Comparison of ENCODE assay signal across 8 cellular contexts in genomic region chr10:97737770-97738265, GRCh38. TPM values are rescaled to one million over a fixed set of nuclear protein-coding genes. Genes with fewer than 3 reads are reported as not detected.
A peak's percentile ranks its signal among the peaks of the same experiment; 100 is the strongest.
DNase-seq lines count a peak whose midpoint lies in the region; ATAC-seq and TF ChIP-seq lines count a peak whose summit lies in the region.

No MANE protein-coding gene starts in this region.

- peak overlapping the region; percentile 91 for H3K27ac ChIP-seq in muscle layer of duodenum (ENCODE audit: low read length)

- peaks cover 15% of the 10 kb centered on the region for H3K27me3 Mint-ChIP-seq in brain

- peak; percentile 16 for ATAC-seq in GM19023 (IDR thresholded peaks at IDR 0.05; ENCODE audit: unreplicated experiment)
- peak; percentile 11 for ATAC-seq in HG03175 (IDR thresholded peaks at IDR 0.05; ENCODE audit: unreplicated experiment)

- no peak for TF ChIP-seq CTCF in brain (conservative IDR thresholded peaks at IDR 0.05)

- H3K27me3 ChIP-seq in muscle layer of duodenum (ENCODE audit: low read depth, low read length), result no peaks in the 10 kb centered on the region

- H3K9me3 Mint-ChIP-seq in brain, result peaks cover 0 to 8% (median 2%) of the 10 kb centered on the region in 5 experiments

- peaks cover 5 to 16% of the 10 kb centered on the region in 2 donors for H3K4me1 ChIP-seq in muscle layer of duodenum (ENCODE audit: control insufficient read depth in 1 of 2, insufficient read depth in 2 of 2, low read length in 2 of 2)

- peaks cover 48% of the 10 kb centered on the region for H3K4me1 Mint-ChIP-seq in brain

- no peak for DNase-seq in stimulated activated CD4-positive, alpha-beta T cell treated with anti-CD3 and anti-CD28 coated beads, Interleukin-1b, Interleukin-23, amount 100 ng/mL, for 48 hours
- DNase-seq in nucleus accumbens (lab: John Stamatoyannopoulos, UW) (no peak), NCI-H226 (no peak), inferior parietal cortex (ENCODE audit: extremely low spot score) (no peak)

- H3K36me3 ChIP-seq in muscle layer of duodenum (ENCODE audit: control insufficient read depth in 1 of 2, insufficient read depth in 2 of 2, low read length in 2 of 2), result peaks cover 8 to 13% of the 10 kb centered on the region in 2 donors

- no peaks in the 10 kb centered on the region for H3K9me3 ChIP-seq in muscle layer of duodenum (ENCODE audit: control insufficient read depth in 1 of 2, low read length in 2 of 2)

- peak overlapping the region; percentile 54 to 91 (median 85) for H3K27ac Mint-ChIP-seq in brain

- H3K4me3 Mint-ChIP-seq in brain, result peak overlapping the region; percentile 93 to 97 (median 95)

- peak overlapping the region; percentile 79 to 81 for H3K4me3 ChIP-seq in muscle layer of duodenum (ENCODE audit: low read depth in 1 of 2, low read length in 2 of 2)

- H3K36me3 Mint-ChIP-seq in brain, result peaks cover 31% of the 10 kb centered on the region

RNA-seq across cellular contexts. Expression of gene ZFYVE27, which starts 0.9 kb away (rescaled TPM):
- 27.4 TPM for polyA plus RNA-seq in brain (ENCODE audit: insufficient read depth, low read depth, low replicate concordance)

RNA-seq across cellular contexts. Expression of gene MARVELD1, which starts 24.3 kb away (rescaled TPM):
- 5.8 TPM for polyA plus RNA-seq in brain (ENCODE audit: insufficient read depth, low read depth, low replicate concordance)

RNA-seq across cellular contexts. Expression of gene SFRP5, which starts 34.0 kb away (rescaled TPM):
- polyA plus RNA-seq in brain (ENCODE audit: insufficient read depth, low read depth, low replicate concordance), result 1.9 TPM

RNA-seq across cellular contexts. Expression of gene AVPI1, which starts 50.8 kb away (rescaled TPM):
- 13.2 TPM for polyA plus RNA-seq in brain (ENCODE audit: insufficient read depth, low read depth, low replicate concordance)
